ENCODE assay signal across 7 cellular contexts in genomic region chr2:203814661-203815540, GRCh38. TPM values are rescaled to one million over a fixed set of nuclear protein-coding genes. Genes with fewer than 3 reads are reported as not detected.
A peak's percentile ranks its signal among the peaks of the same experiment; 100 is the strongest.
DNase-seq lines count a peak whose midpoint lies in the region; ATAC-seq and TF ChIP-seq lines count a peak whose summit lies in the region.

No MANE protein-coding gene starts in this region.

- intact Hi-C loops in left ventricle myocardium superior (cut with micrococcal nuclease), result loop anchor here (5.0 kb wide), 1 partner anchor 333 kb away; no protein-coding TSS in a partner anchor

- no peaks in the 10 kb centered on the region for H3K9me3 ChIP-seq in SK-N-MC (ENCODE audit: low read depth, low read length)

- DNase-seq in NCI-H1105 treated with DMSO at 0.1 percent for 48 hours (lab: John Stamatoyannopoulos, UW), result peak; percentile 84
- DNase-seq in SK-N-MC (ENCODE audit: low read depth, low spot score), result no peak
- peak; percentile 80 for DNase-seq in amniotic epithelial cell (ENCODE audit: low read depth)
- DNase-seq in left ventricle myocardium superior, result peak; percentile 64
- DNase-seq in retinal pigment epithelial cell (ENCODE audit: low read depth), result peak; percentile 42

- TF ChIP-seq CTCF in GM12875 (IDR thresholded peaks at IDR 0.05; ENCODE audit: borderline replicate concordance, insufficient read depth, low read depth, low read length), result peak; percentile 67; the same call in 1 of the 2 replicates
- peak; percentile 77 for TF ChIP-seq CTCF in retinal pigment epithelial cell (conservative IDR thresholded peaks at IDR 0.05; ENCODE audit: low read depth, low read length)

- H3K9ac ChIP-seq in SK-N-MC (ENCODE audit: insufficient read length), result no peak overlapping the region

- no peak overlapping the region for H3K27ac ChIP-seq in SK-N-MC

- H3K36me3 ChIP-seq in SK-N-MC (ENCODE audit: insufficient read depth, low read length), result no peaks in the 10 kb centered on the region

- peak; percentile 78 for ATAC-seq in HG02588 (IDR thresholded peaks at IDR 0.05; ENCODE audit: unreplicated experiment)
- ATAC-seq in left ventricle myocardium superior, result peak; percentile 86

- H3K4me3 ChIP-seq in GM12875 (ENCODE audit: low read depth, low read length), result no peak overlapping the region
- peak overlapping the region; percentile 44; the same call in 1 of the 2 replicates for H3K4me3 ChIP-seq in SK-N-MC
- H3K4me3 ChIP-seq in retinal pigment epithelial cell (ENCODE audit: low read length), result no peak overlapping the region

RNA-seq across cellular contexts. Expression of gene CTLA4, which starts 52.7 kb away (rescaled TPM):
- total RNA-seq in left ventricle myocardium superior, result not detected
